ENCODE assay signal across 2 cellular contexts in genomic region chr3:4744405-4745239, GRCh38.
TF ChIP-seq lines count a peak whose summit lies in the region.

No MANE protein-coding gene starts in this region.

TF ChIP-seq in A549, 52 proteins besides CTCF, POLR2A, EP300 and RAD21 (continued from another document):
- no peak for TF ChIP-seq ELK1 (IDR thresholded peaks at IDR 0.05; ENCODE audit: low read depth, low read length)
- TF ChIP-seq ATOH8 (CRISPR knock-in tag; IDR thresholded peaks at IDR 0.05; ENCODE audit: low read depth): no peak
- TF ChIP-seq RFX5 (IDR thresholded peaks at IDR 0.05): no peak
- TF ChIP-seq NR3C1 (IDR thresholded peaks at IDR 0.05): no peak
- no peak for TF ChIP-seq HMGXB4 (CRISPR knock-in tag; IDR thresholded peaks at IDR 0.05; ENCODE audit: borderline replicate concordance)
- TF ChIP-seq TP53 (CRISPR knock-in tag; IDR thresholded peaks at IDR 0.05): no peak
- TF ChIP-seq ZSCAN20 (CRISPR knock-in tag; IDR thresholded peaks at IDR 0.05): peak; percentile 13; the same call in 1 of the 2 replicates
- TF ChIP-seq RNF2 (IDR thresholded peaks at IDR 0.05; ENCODE audit: borderline replicate concordance, low read depth): no peak
- TF ChIP-seq FOSL2 (IDR thresholded peaks at IDR 0.05): no peak
- TF ChIP-seq FOSL2 (CRISPR knock-in tag; IDR thresholded peaks at IDR 0.05): peak; percentile 85
- no peak for TF ChIP-seq PBX3 (IDR thresholded peaks at IDR 0.05)
- TF ChIP-seq GATA3 (IDR thresholded peaks at IDR 0.05; ENCODE audit: borderline replicate concordance): peak; percentile 93
- TF ChIP-seq CBX8 (IDR thresholded peaks at IDR 0.05): no peak
- TF ChIP-seq HES2 (IDR thresholded peaks at IDR 0.05): no peak
- no peak for TF ChIP-seq RCOR1 (IDR thresholded peaks at IDR 0.05; ENCODE audit: low read depth, low read length)
- TF ChIP-seq HOXA7 (CRISPR knock-in tag; IDR thresholded peaks at IDR 0.05): no peak
- peak; percentile 93 for TF ChIP-seq RARB (CRISPR knock-in tag; IDR thresholded peaks at IDR 0.05)
- peak; percentile 60; the same call in 1 of the 2 replicates for TF ChIP-seq FOXS1 (CRISPR knock-in tag; IDR thresholded peaks at IDR 0.05)
- no peak for TF ChIP-seq NPAS2 (CRISPR knock-in tag; IDR thresholded peaks at IDR 0.05; ENCODE audit: borderline replicate concordance)

TF ChIP-seq in HEK293, 187 proteins besides CTCF, POLR2A, EP300 and RAD21 (continued from another document and continues in another):
- no peak for TF ChIP-seq ZNF211 (tag by site-specific recombination; IDR thresholded peaks at IDR 0.05; ENCODE audit: low read depth)
- no peak for TF ChIP-seq KLF8 (tag by site-specific recombination; IDR thresholded peaks at IDR 0.05)
- TF ChIP-seq ZNF175 (tag by site-specific recombination; IDR thresholded peaks at IDR 0.05): no peak
- TF ChIP-seq BCL11A (tag by site-specific recombination; IDR thresholded peaks at IDR 0.05; ENCODE audit: low read depth): no peak
- TF ChIP-seq KLF7 (tag by site-specific recombination; IDR thresholded peaks at IDR 0.05; ENCODE audit: borderline replicate concordance): no peak
- TF ChIP-seq GLI4 (tag by site-specific recombination; IDR thresholded peaks at IDR 0.05): no peak
- no peak for TF ChIP-seq ZNF223 (tag by site-specific recombination; IDR thresholded peaks at IDR 0.05)
- TF ChIP-seq ZBTB26 (tag by site-specific recombination; optimal IDR thresholded peaks at IDR 0.05): no peak
- TF ChIP-seq ZNF707 (tag by site-specific recombination; IDR thresholded peaks at IDR 0.05): no peak
- no peak for TF ChIP-seq ZNF768 (tag by site-specific recombination; IDR thresholded peaks at IDR 0.05)
- TF ChIP-seq PRDM6 (tag by site-specific recombination; IDR thresholded peaks at IDR 0.05): peak; percentile 82
- TF ChIP-seq BCL11B (tag by site-specific recombination; IDR thresholded peaks at IDR 0.05; ENCODE audit: low read depth): no peak
- TF ChIP-seq ZNF830 (tag by site-specific recombination; IDR thresholded peaks at IDR 0.05; ENCODE audit: low read depth): no peak
- TF ChIP-seq ZNF114 (tag by site-specific recombination; IDR thresholded peaks at IDR 0.05): no peak
- no peak for TF ChIP-seq HOXA7 (CRISPR knock-in tag; IDR thresholded peaks at IDR 0.05; ENCODE audit: borderline replicate concordance)
- no peak for TF ChIP-seq ZSCAN5A (tag by site-specific recombination; IDR thresholded peaks at IDR 0.05)
- TF ChIP-seq ZNF626 (tag by site-specific recombination; IDR thresholded peaks at IDR 0.05): no peak
- no peak for TF ChIP-seq ZBTB49 (tag by site-specific recombination; IDR thresholded peaks at IDR 0.05; ENCODE audit: low read depth)
- TF ChIP-seq RBAK (tag by site-specific recombination; IDR thresholded peaks at IDR 0.05): no peak
- TF ChIP-seq SETDB1 (IDR thresholded peaks at IDR 0.05; ENCODE audit: insufficient read length, low read length): no peak
- TF ChIP-seq ZNF48 (tag by site-specific recombination; IDR thresholded peaks at IDR 0.05): no peak
- peak; percentile 85 for TF ChIP-seq OSR2 (tag by site-specific recombination; IDR thresholded peaks at IDR 0.05)
- no peak for TF ChIP-seq ZBTB8A (tag by site-specific recombination; IDR thresholded peaks at IDR 0.05)
- no peak for TF ChIP-seq ZNF23 (tag by site-specific recombination; IDR thresholded peaks at IDR 0.05; ENCODE audit: borderline replicate concordance)
- no peak for TF ChIP-seq ZNF280C (tag by site-specific recombination; IDR thresholded peaks at IDR 0.05)
- no peak for TF ChIP-seq ZNF639 (tag by site-specific recombination; IDR thresholded peaks at IDR 0.05)
- no peak for TF ChIP-seq ZNF248 (tag by site-specific recombination; IDR thresholded peaks at IDR 0.05)
- 0 out of 2 replicates have a peak, but pooled peaks have one; percentile 33 for TF ChIP-seq PRDM10 (tag by site-specific recombination; IDR thresholded peaks at IDR 0.05)
- TF ChIP-seq PRDM1 (tag by site-specific recombination; IDR thresholded peaks at IDR 0.05): peak; percentile 85
- 0 out of 2 replicates have a peak, but pooled peaks have one; percentile 18 for TF ChIP-seq GFI1B (tag by site-specific recombination; IDR thresholded peaks at IDR 0.05)
- TF ChIP-seq HOXD13 (CRISPR knock-in tag; IDR thresholded peaks at IDR 0.05; ENCODE audit: borderline replicate concordance): no peak
- no peak for TF ChIP-seq ZNF157 (tag by site-specific recombination; IDR thresholded peaks at IDR 0.05)
- TF ChIP-seq ZNF335 (tag by site-specific recombination; conservative IDR thresholded peaks at IDR 0.05): no peak
- no peak for TF ChIP-seq ZNF530 (tag by site-specific recombination; IDR thresholded peaks at IDR 0.05; ENCODE audit: low read depth)
- no peak for TF ChIP-seq ZNF560 (tag by site-specific recombination; IDR thresholded peaks at IDR 0.05; ENCODE audit: borderline replicate concordance)
- TF ChIP-seq ZNF266 (tag by site-specific recombination; IDR thresholded peaks at IDR 0.05; ENCODE audit: low read depth): no peak
- TF ChIP-seq ZNF629 (tag by site-specific recombination; IDR thresholded peaks at IDR 0.05): no peak
- no peak for TF ChIP-seq ZNF660 (tag by site-specific recombination; IDR thresholded peaks at IDR 0.05)
- no peak for TF ChIP-seq ZNF19 (tag by site-specific recombination; IDR thresholded peaks at IDR 0.05; ENCODE audit: low read depth)
- TF ChIP-seq ZNF658 (tag by site-specific recombination; IDR thresholded peaks at IDR 0.05): no peak
- no peak for TF ChIP-seq ZNF76 (tag by site-specific recombination; IDR thresholded peaks at IDR 0.05; ENCODE audit: borderline replicate concordance, low read depth)
- no peak for TF ChIP-seq ZNF621 (tag by site-specific recombination; IDR thresholded peaks at IDR 0.05)
- TF ChIP-seq ZSCAN23 (tag by site-specific recombination; IDR thresholded peaks at IDR 0.05): no peak
- TF ChIP-seq ZNF510 (tag by site-specific recombination; IDR thresholded peaks at IDR 0.05; ENCODE audit: insufficient replicate concordance): no peak
- no peak for TF ChIP-seq ZNF311 (tag by site-specific recombination; IDR thresholded peaks at IDR 0.05; ENCODE audit: borderline replicate concordance)
- no peak for TF ChIP-seq ZNF514 (tag by site-specific recombination; IDR thresholded peaks at IDR 0.05)
- no peak for TF ChIP-seq YY2 (tag by site-specific recombination; IDR thresholded peaks at IDR 0.05)
- TF ChIP-seq ZNF426 (tag by site-specific recombination; IDR thresholded peaks at IDR 0.05): no peak
- no peak for TF ChIP-seq ZNF2 (tag by site-specific recombination; IDR thresholded peaks at IDR 0.05)
- peak; percentile 90 for TF ChIP-seq FEZF1 (tag by site-specific recombination; IDR thresholded peaks at IDR 0.05)
- no peak for TF ChIP-seq MEIS1 (CRISPR knock-in tag; IDR thresholded peaks at IDR 0.05; ENCODE audit: borderline replicate concordance)
- no peak for TF ChIP-seq ZNF341 (tag by site-specific recombination; IDR thresholded peaks at IDR 0.05; ENCODE audit: low read depth)
